13 cellular contexts compared by ENCODE assay signal in the genomic region with DNA sequence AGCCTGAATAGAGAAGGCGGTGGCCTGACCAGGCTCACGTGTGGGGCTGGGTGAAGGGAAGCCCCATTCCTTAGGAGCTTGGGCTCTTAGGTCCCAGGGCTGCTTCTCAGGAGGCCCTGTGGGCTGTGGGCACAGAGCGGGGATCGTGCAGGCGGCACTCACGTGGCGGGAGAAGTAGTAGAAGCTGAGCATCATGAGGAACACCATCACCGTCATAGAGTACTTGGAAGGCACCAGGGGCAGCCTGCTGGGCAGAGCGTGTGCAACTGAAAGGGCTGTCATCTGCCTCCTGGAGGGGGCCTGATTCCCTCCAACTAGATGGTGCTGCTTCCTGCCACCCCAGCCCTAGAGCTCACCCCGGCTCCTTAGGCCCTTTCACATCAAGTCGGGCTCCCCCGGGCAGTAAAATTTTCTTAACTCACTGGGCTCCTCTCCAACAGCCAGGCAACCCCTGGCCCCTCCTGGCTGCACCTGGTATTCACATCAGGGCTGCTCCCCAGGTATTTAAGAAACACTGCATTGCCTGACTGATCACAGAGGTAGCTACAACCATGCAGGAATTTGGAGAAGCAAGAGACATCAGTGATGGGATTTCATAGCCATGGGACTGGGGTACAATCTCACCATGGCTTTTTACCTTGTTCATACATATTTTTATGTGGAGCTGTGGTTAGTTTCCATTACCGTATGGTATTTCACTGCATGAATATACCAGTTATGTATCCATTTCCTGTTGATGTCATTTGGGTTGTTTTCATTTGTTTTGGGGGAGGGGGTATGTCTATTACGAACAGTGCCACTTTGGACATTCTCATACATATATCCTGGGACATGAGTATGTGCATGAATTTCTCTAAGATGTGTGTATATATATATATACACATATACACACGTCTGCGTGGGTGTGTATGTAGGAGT. TPM values are rescaled to one million over a fixed set of nuclear protein-coding genes. Genes with fewer than 3 reads are reported as not detected.
DNase-seq lines count a peak whose midpoint lies in the region; ATAC-seq, FAIRE-seq and TF ChIP-seq lines count a peak whose summit lies in the region.
"Had no signal": no experiment of that assay in that cellular context is flagged by ENCODE, and none has a peak within 500 bp of the region (broad histone marks: within the 10 kb centered on the region; RNA-seq: fewer than 3 reads in every experiment).

No MANE protein-coding gene starts in this region.

- H3K27ac ChIP-seq in kidney (ENCODE audit: low read depth in 2 of 2, low read length in 2 of 2) = no peak overlapping the region
- no peak overlapping the region for H3K27ac ChIP-seq in breast epithelium
- H3K27ac ChIP-seq: PC-9 had no signal

- no peaks in the 10 kb centered on the region for H3K9me3 ChIP-seq in kidney (ENCODE audit: control insufficient read depth in 1 of 2, low read length in 2 of 2)
- no peaks in the 10 kb centered on the region for H3K9me3 ChIP-seq in breast epithelium
- H3K9me3 ChIP-seq: HAP-1 had no signal

- 0 out of 2 replicates have a peak, but pooled peaks have one; percentile 29 for TF ChIP-seq POLR2A in GM12891 (IDR thresholded peaks at IDR 0.05; ENCODE audit: low read depth, low read length)
- TF ChIP-seq POLR2A in breast epithelium (IDR thresholded peaks at IDR 0.05) = no peak

- intact Hi-C loops in kidney (cut with DNase I) = loop anchor here (5.0 kb wide), 1 partner anchor 414 kb away; no protein-coding TSS in a partner anchor
- intact Hi-C loops in breast epithelium (cut with DNase I; ENCODE audit: low total_unique reads) = loop anchor here (10.0 kb wide), 1 partner anchor 411 kb away; no protein-coding TSS in a partner anchor
- intact Hi-C loops in cardiac septum (cut with DNase I) = no loop called here

- DNase-seq in 8988T (peak; percentile 14), GM12891 (ENCODE audit: insufficient read length, low spot score) (peak; percentile 15), kidney (peak; percentile 56), amniotic stem cell (lab: John Stamatoyannopoulos, UW) (no peak), breast epithelium (ENCODE audit: low spot score in 2 of 2) (no peak), cardiac septum (ENCODE audit: low spot score) (no peak)
- DNase-seq in activated CD8-positive, alpha-beta memory T cell treated with anti-CD3 and anti-CD28 coated beads, Interleukin-2, amount 50 U/mL, for 48 hours = peak; percentile 50
- DNase-seq: NCI-H1105, PC-9 had no signal

- no peak overlapping the region for H3K4me3 ChIP-seq in kidney (ENCODE audit: low read length in 2 of 2)
- no peak overlapping the region for H3K4me3 ChIP-seq in breast epithelium
- H3K4me3 ChIP-seq: HAP-1, PC-9 had no signal

- H3K36me3 ChIP-seq in kidney (ENCODE audit: control insufficient read depth in 1 of 2, insufficient read depth in 2 of 2, low read length in 2 of 2) (peaks cover 0 to 8% of the 10 kb centered on the region in 2 donors), breast epithelium (no peaks in the 10 kb centered on the region)

- H3K27me3 ChIP-seq in breast epithelium = no peaks in the 10 kb centered on the region

- no peak overlapping the region for H3K9ac ChIP-seq in kidney (ENCODE audit: low read length in 2 of 2)

- peaks cover 5 to 6% of the 10 kb centered on the region in 2 donors for H3K4me1 ChIP-seq in kidney (ENCODE audit: control insufficient read depth in 1 of 2, insufficient read depth in 1 of 2, low read depth in 1 of 2, low read length in 2 of 2)
- H3K4me1 ChIP-seq in breast epithelium = no peaks in the 10 kb centered on the region

- ATAC-seq in GM19397 (IDR thresholded peaks at IDR 0.05; ENCODE audit: unreplicated experiment) = no peak
- ATAC-seq: naive thymus-derived CD8-positive, alpha-beta T cell had no signal

- peak; percentile 66 for FAIRE-seq in GM12891 (lab: Jason Lieb, UNC)
- no peak for FAIRE-seq in kidney (lab: Jason Lieb, UNC)
- FAIRE-seq: colon had no signal

- TF ChIP-seq CTCF in kidney (IDR thresholded peaks at IDR 0.05; ENCODE audit: borderline replicate concordance, extremely low read depth, insufficient read depth) (no peak), breast epithelium (IDR thresholded peaks at IDR 0.05) (no peak)

TF ChIP-seq in GM12891, 5 proteins besides CTCF, POLR2A, EP300 and RAD21:
- TF ChIP-seq POLR2AphosphoS5 (IDR thresholded peaks at IDR 0.05; ENCODE audit: low read depth, low read length) = no peak
- TF ChIP-seq SPI1 (IDR thresholded peaks at IDR 0.05; ENCODE audit: low read depth, low read length) = no peak
- TF ChIP-seq POU2F2 (IDR thresholded peaks at IDR 0.05; ENCODE audit: low read depth, low read length) = no peak
- no peak for TF ChIP-seq PAX5 (IDR thresholded peaks at IDR 0.05; ENCODE audit: insufficient read depth, low read length, severe bottlenecking)
- TF ChIP-seq TAF1 (IDR thresholded peaks at IDR 0.05; ENCODE audit: low read depth, low read length) = no peak

RNA-seq across cellular contexts. Expression of a gene that starts 32.9 kb away (rescaled TPM):
- polyA plus RNA-seq in GM12891 (2012; ENCODE audit: low read depth, missing spikeins) = 20.3 TPM
- total RNA-seq in kidney (5.7 TPM), breast epithelium (1 to 10 TPM; 1.6 to 4.2 (median 1.8) TPM), cardiac septum (2.3 TPM)
- 1.5 TPM for polyA plus RNA-seq in kidney (ENCODE audit: insufficient read depth, low read depth, low replicate concordance)

RNA-seq across cellular contexts. Expression of a gene that starts 33.0 kb away (rescaled TPM):
- 75.5 TPM for polyA plus RNA-seq in GM12891 (2012; ENCODE audit: low read depth, missing spikeins)
- total RNA-seq in kidney (21.7 TPM), breast epithelium (10 to 100 TPM; 19.3 to 38.8 (median 37.9) TPM), cardiac septum (23.2 TPM)
- polyA plus RNA-seq in kidney (ENCODE audit: insufficient read depth, low read depth, low replicate concordance) = 56.4 TPM

Comparison
In these comparisons a context has a peak if more than half of its experiments do, and no peak if none do; other contexts are left out.
1. DNase-seq: peak in 8988T (single experiment), GM12891 (single experiment), activated CD8-positive, alpha-beta memory T cell treated with anti-CD3 and anti-CD28 coated beads, Interleukin-2, amount 50 U/mL, for 48 hours (single experiment) and kidney (single experiment); none in amniotic stem cell (single experiment), breast epithelium (0 of 2) and cardiac septum (single experiment).